In the genomic region with DNA sequence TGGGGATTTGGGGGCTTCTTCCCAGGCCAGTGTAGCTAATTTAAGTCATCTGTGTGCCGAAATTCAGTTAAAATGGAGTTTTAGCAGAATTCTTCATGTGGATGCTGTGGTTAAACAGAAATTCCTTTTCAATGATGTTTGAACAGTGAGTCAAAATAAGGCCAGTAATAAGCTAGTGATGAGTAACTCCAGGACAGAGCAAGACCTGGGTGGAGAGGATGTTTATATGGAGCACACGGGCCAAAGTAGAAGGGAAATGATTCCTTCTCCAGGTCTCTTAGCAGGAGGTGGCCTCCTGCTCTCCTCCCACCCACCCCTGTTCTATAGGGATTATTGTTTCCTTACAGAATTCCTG, we compare ENCODE assay signal across 12 cellular contexts. TPM values are rescaled to one million over a fixed set of nuclear protein-coding genes. Genes with fewer than 3 reads are reported as not detected.
A peak's percentile ranks its signal among the peaks of the same experiment; 100 is the strongest.
DNase-seq lines count a peak whose midpoint lies in the region; ATAC-seq and TF ChIP-seq lines count a peak whose summit lies in the region.
"Had no signal": no experiment of that assay in that cellular context is flagged by ENCODE, and none has a peak within 500 bp of the region (broad histone marks: within the 10 kb centered on the region; RNA-seq: fewer than 3 reads in every experiment).

No MANE protein-coding gene starts in this region.

- ATAC-seq in GM18858 (IDR thresholded peaks at IDR 0.05; ENCODE audit: unreplicated experiment) (no peak), GM21786 (IDR thresholded peaks at IDR 0.05; ENCODE audit: unreplicated experiment) (no peak)
- ATAC-seq: activated naive CD8-positive, alpha-beta T cell treated with anti-CD3 and anti-CD28 coated beads, Interleukin-2, amount 50 U/mL, for 24 hours had no signal

- TF ChIP-seq CTCF in RWPE1 (conservative IDR thresholded peaks at IDR 0.05; ENCODE audit: low read depth) = no peak
- no peak for TF ChIP-seq CTCF in fibroblast of lung (conservative IDR thresholded peaks at IDR 0.05 in 1 of 2, IDR thresholded peaks at IDR 0.05 in 1 of 2; ENCODE audit: low read depth in 1 of 2, low read length in 2 of 2)

- peak overlapping the region in 2 of 4 experiments; percentile 30 to 40 for H3K4me3 ChIP-seq in fibroblast of lung (replicated peaks in 1 of 4; ENCODE audit: control extremely low read depth in 1 of 4, insufficient read depth in 1 of 4, low read depth in 3 of 4, low read length in 4 of 4)

- CTCF ChIA-PET in RWPE1 (lab: Yijun Ruan, JAX) = interaction anchor here (0.6 to 1.1 kb wide), 2 partner anchors 41 to 1536 kb away, joined by 3 read pairs; no protein-coding TSS in a partner anchor

- peak; percentile 43 for DNase-seq in DMS53 (lab: John Stamatoyannopoulos, UW)
- peak; percentile 94 for DNase-seq in RWPE1 (ENCODE audit: low spot score)
- peak; percentile 95 to 98 for DNase-seq in fibroblast of lung (ENCODE audit: low read depth in 2 of 2)
- DNase-seq in pulmonary artery endothelial cell (ENCODE audit: low read depth, low spot score) = peak; percentile 64
- no peak for DNase-seq in activated CD8-positive, alpha-beta memory T cell treated with anti-CD3 and anti-CD28 coated beads, Interleukin-2, amount 50 U/mL, for 48 hours
- DNase-seq in NCI-H1092 (lab: John Stamatoyannopoulos, UW) = no peak
- DNase-seq: activated naive CD8-positive, alpha-beta T cell treated with anti-CD3 and anti-CD28 coated beads, Interleukin-2, amount 50 U/mL, for 24 hours; DND-41; NCI-H524 treated with DMSO at 0.1 percent for 48 hours; WERI-Rb-1 had no signal

- H3K27me3 ChIP-seq in fibroblast of lung (ENCODE audit: control insufficient read depth, insufficient read depth, low read length) = no peaks in the 10 kb centered on the region

- H3K27ac ChIP-seq in RWPE1 = peak overlapping the region; percentile 87
- H3K27ac ChIP-seq in fibroblast of lung (ENCODE audit: insufficient read depth, low read length) = peak overlapping the region; percentile 98
- H3K27ac ChIP-seq: WERI-Rb-1 had no signal

- no peaks in the 10 kb centered on the region for H3K9me3 ChIP-seq in fibroblast of lung (ENCODE audit: control insufficient read depth, insufficient read depth, low read depth, low read length)

- H3K9ac ChIP-seq in fibroblast of lung (ENCODE audit: insufficient read depth, low read length) = peak overlapping the region; percentile 57

- H3K4me2 ChIP-seq in fibroblast of lung (ENCODE audit: extremely low read depth, insufficient read depth, low read length) = peak overlapping the region; percentile 66

- no peak overlapping the region for H2AFZ ChIP-seq in fibroblast of lung (ENCODE audit: low read length)

- peaks cover 52% of the 10 kb centered on the region for H3K4me1 ChIP-seq in fibroblast of lung (ENCODE audit: control insufficient read depth, extremely low read depth, insufficient read depth, low read length)

- POLR2A ChIA-PET in RWPE1 (lab: Yijun Ruan, JAX; ENCODE audit: low non-redundant PET) = no interaction called here

- H3K79me2 ChIP-seq in fibroblast of lung (ENCODE audit: control insufficient read depth, insufficient read depth, low read length) = peaks cover 5% of the 10 kb centered on the region

- no peaks in the 10 kb centered on the region for H4K20me1 ChIP-seq in fibroblast of lung (ENCODE audit: control insufficient read depth, extremely low read depth, insufficient read depth, low read length)

- H3K36me3 ChIP-seq in fibroblast of lung (ENCODE audit: control insufficient read depth, insufficient read depth, low read length) = no peaks in the 10 kb centered on the region
- H3K36me3 ChIP-seq: WERI-Rb-1 had no signal

RNA-seq across cellular contexts. Expression of gene UACA, which starts 31.9 kb away (rescaled TPM):
- total RNA-seq in fibroblast of lung (107 and 187 TPM in 2 replicates), pulmonary artery endothelial cell (84.9 and 152 TPM in 2 replicates)
- 136 and 170 TPM in 2 replicates for polyA plus RNA-seq in fibroblast of lung
- polyA plus RNA-seq in fibroblast of lung (2012) = 242 and 250 TPM in 2 replicates
- 571 and 816 TPM in 2 replicates for polyA minus RNA-seq in fibroblast of lung (ENCODE audit: low replicate concordance)

RNA-seq across cellular contexts. Expression of gene LARP6, which starts 58.7 kb away (rescaled TPM):
- 72.9 and 108 TPM in 2 replicates for total RNA-seq in fibroblast of lung
- 160 and 273 TPM in 2 replicates for polyA plus RNA-seq in fibroblast of lung
- 189 and 329 TPM in 2 replicates for polyA plus RNA-seq in fibroblast of lung (2012)
- 26.4 and 41.4 TPM in 2 replicates for polyA minus RNA-seq in fibroblast of lung (ENCODE audit: low replicate concordance)
- total RNA-seq in pulmonary artery endothelial cell = 11.4 and 23.9 TPM in 2 replicates

Comparison
In these comparisons a context has a peak if more than half of its experiments do, and no peak if none do; other contexts are left out.
1. DNase-seq: peak in DMS53 (single experiment), RWPE1 (single experiment), fibroblast of lung (2 of 2) and pulmonary artery endothelial cell (single experiment); none in activated CD8-positive, alpha-beta memory T cell treated with anti-CD3 and anti-CD28 coated beads, Interleukin-2, amount 50 U/mL, for 48 hours (single experiment) and NCI-H1092 (single experiment).